8 cellular contexts compared by ENCODE assay signal in the genomic region with DNA sequence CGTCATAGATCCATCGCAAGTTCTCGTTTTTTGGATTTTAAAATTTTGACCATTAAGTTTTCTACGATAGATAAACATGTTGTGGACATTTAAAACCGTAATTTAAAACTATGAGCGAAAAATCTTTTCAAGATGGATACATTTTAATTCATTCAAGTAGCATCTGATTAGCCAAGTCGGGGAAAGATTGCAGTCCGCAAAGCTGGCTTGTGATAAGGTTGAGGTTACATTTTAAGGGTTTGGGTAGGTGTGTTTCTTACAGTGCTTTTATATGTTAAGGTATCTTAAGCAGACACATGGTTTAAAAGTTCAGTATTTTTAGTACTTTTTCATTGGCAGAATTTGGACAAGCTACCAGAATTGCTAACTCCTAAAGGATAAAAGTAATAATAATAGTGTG. TPM values are rescaled to one million over a fixed set of nuclear protein-coding genes. Genes with fewer than 3 reads are reported as not detected.
DNase-seq lines count a peak whose midpoint lies in the region; ATAC-seq, FAIRE-seq and TF ChIP-seq lines count a peak whose summit lies in the region.

No MANE protein-coding gene starts in this region.

- POLR2A ChIA-PET in GM12878 (lab: Charles Lee) = interaction anchor here (0.7 to 6.8 kb wide), 11 partner anchors 10 to 258 kb away, joined by 3 to 85 read pairs (median 4); a partner anchor contains a TSS

- no peak for TF ChIP-seq EP300 in GM12878 (IDR thresholded peaks at IDR 0.05; ENCODE audit: borderline replicate concordance in 1 of 2, control insufficient read depth in 1 of 2, low read depth in 2 of 2, low read length in 2 of 2)

- H3K4me3 ChIP-seq in heart right ventricle = peak overlapping the region; percentile 64 to 96 (median 86)
- peak overlapping the region; percentile 81 for H3K4me3 ChIP-seq in GM12878
- H3K4me3 ChIP-seq in lower lobe of right lung = peak overlapping the region; percentile 85
- H3K4me3 ChIP-seq in uterus = peak overlapping the region; percentile 93 to 94

- intact Hi-C loops in heart right ventricle (cut with DNase I) = loop anchor here in 8 of 10 donors (2.0 to 10.0 kb wide), 6 partner anchors 34 to 246 kb away; a partner anchor contains a TSS
- intact Hi-C loops in left cardiac atrium (cut with DNase I) = no loop called here
- intact Hi-C loops in GM12878 (cut with micrococcal nuclease; ENCODE audit: unreplicated experiment) = loop anchor here (5.0 kb wide), 1 partner anchor 204 kb away; no protein-coding TSS in a partner anchor
- intact Hi-C loops in lower lobe of right lung (cut with DNase I) = no loop called here
- intact Hi-C loops in uterus (cut with DNase I; ENCODE audit: low total_unique reads) = loop anchor here (5.0 kb wide), 1 partner anchor 34 kb away; a partner anchor contains a TSS

- no peak for ATAC-seq in heart right ventricle
- no peak for ATAC-seq in left cardiac atrium
- ATAC-seq in GM12878 = no peak
- no peak for ATAC-seq in lower lobe of right lung
- ATAC-seq in HG02610 (IDR thresholded peaks at IDR 0.05; ENCODE audit: unreplicated experiment) = no peak

- TF ChIP-seq RAD21 in GM12878 (IDR thresholded peaks at IDR 0.05; ENCODE audit: insufficient read depth, low read depth, low read length) = no peak

- CTCF ChIA-PET in GM12878 (lab: Yijun Ruan, JAX) = interaction anchor here (1.0 to 5.4 kb wide), 7 partner anchors 9 to 124 kb away, joined by 3 to 27 read pairs (median 5); a partner anchor contains a TSS

- peak overlapping the region; percentile 32 for H3K4me2 ChIP-seq in GM12878 (ENCODE audit: control insufficient read depth, insufficient read depth)

- DNase-seq in heart right ventricle (no peak), left cardiac atrium (no peak), GM12878 (ENCODE audit: low read depth, low spot score) (no peak), lower lobe of right lung (no peak), uterus (no peak), NCI-H1105 (lab: John Stamatoyannopoulos, UW) (no peak), cerebellar cortex (ENCODE audit: low spot score) (no peak)

- H3K9me3 ChIP-seq in heart right ventricle = no peaks in the 10 kb centered on the region
- no peaks in the 10 kb centered on the region for H3K9me3 ChIP-seq in GM12878 (replicated peaks; ENCODE audit: control insufficient read depth, insufficient read depth, low read length)
- no peaks in the 10 kb centered on the region for H3K9me3 ChIP-seq in lower lobe of right lung
- H3K9me3 ChIP-seq in uterus = no peaks in the 10 kb centered on the region

- in situ Hi-C loops in GM12878 (cut with MboI) = no loop called here

- SMC1A ChIA-PET in GM12878 (lab: Charles Lee; ENCODE audit: uncharacterized antibody, unreplicated experiment) = interaction anchor here (1.3 to 11.1 kb wide), 7 partner anchors 9 to 247 kb away, joined by 3 to 108 read pairs (median 12); a partner anchor contains a TSS

- peaks cover 0 to 21% (median 0%) of the 10 kb centered on the region in 9 donors for H3K36me3 ChIP-seq in heart right ventricle
- H3K36me3 ChIP-seq in GM12878 (ENCODE audit: control insufficient read depth in 2 of 2, insufficient read depth in 2 of 2, low read length in 1 of 2) = no peaks in the 10 kb centered on the region; a peak in 1 of 4 replicates
- no peaks in the 10 kb centered on the region for H3K36me3 ChIP-seq in lower lobe of right lung
- no peaks in the 10 kb centered on the region for H3K36me3 ChIP-seq in uterus

- 1 to 2% methylated on average over 8 of the region's 8 CpGs for WGBS in heart right ventricle, 2 donors
- 2% methylated on average over 8 of the region's 8 CpGs for WGBS in GM12878 (ENCODE audit: insufficient coverage, insufficient replicate concordance, low lambda C conversion rate, missing lambda C conversion rate)

- TF ChIP-seq CTCF in heart right ventricle (IDR thresholded peaks at IDR 0.05) (no peak), GM12878 (IDR thresholded peaks at IDR 0.05 in 2 of 3, conservative IDR thresholded peaks at IDR 0.05 in 1 of 3; ENCODE audit: control insufficient read depth in 2 of 3, extremely low read depth in 1 of 3, insufficient read depth in 1 of 3, low read depth in 3 of 3, low read length in 3 of 3) (no peak), lower lobe of right lung (IDR thresholded peaks at IDR 0.05) (no peak), uterus (IDR thresholded peaks at IDR 0.05) (no peak)

- no peak for FAIRE-seq in GM12878 (lab: Jason Lieb, UNC)

- H3K9ac ChIP-seq in GM12878 (ENCODE audit: control insufficient read depth, insufficient read depth, low read length) = peak overlapping the region; percentile 94

- no peaks in the 10 kb centered on the region for H4K20me1 ChIP-seq in GM12878 (ENCODE audit: control insufficient read depth, insufficient read depth)

- H3K79me2 ChIP-seq in GM12878 (ENCODE audit: control insufficient read depth, insufficient read depth, low read length) = peaks cover 95% of the 10 kb centered on the region

- H3K27ac ChIP-seq in heart right ventricle = peak overlapping the region in 9 of 10 donors; percentile 99 to 100 (median 99)
- H3K27ac ChIP-seq in GM12878 (ENCODE audit: control insufficient read depth, insufficient read depth) = peak overlapping the region; percentile 92
- H3K27ac ChIP-seq in lower lobe of right lung = peak overlapping the region; percentile 98
- peak overlapping the region; percentile 99 for H3K27ac ChIP-seq in uterus

- RAD21 ChIA-PET in GM12878 (lab: Charles Lee; ENCODE audit: unreplicated experiment) = interaction anchor here (1.3 to 5.1 kb wide), 4 partner anchors 33 to 201 kb away, joined by 4 to 52 read pairs (median 8); a partner anchor contains a TSS

- H2AFZ ChIP-seq in GM12878 (ENCODE audit: control insufficient read depth, low read depth, low read length) = no peak overlapping the region

- no TSS peak for BruUV-seq in GM12878 (replicated peaks; lab: Mats Ljungman, UMichigan)

- no peak for TF ChIP-seq POLR2A in GM12878 (IDR thresholded peaks at IDR 0.05; ENCODE audit: low read depth, low read length)
- TF ChIP-seq POLR2A in uterus (IDR thresholded peaks at IDR 0.05) = no peak

- H3K27me3 ChIP-seq in heart right ventricle (no peaks in the 10 kb centered on the region), GM12878 (replicated peaks in 1 of 2; ENCODE audit: control insufficient read depth in 2 of 2, insufficient read depth in 2 of 2, low read length in 1 of 2) (no peaks in the 10 kb centered on the region), lower lobe of right lung (ENCODE audit: low read depth) (no peaks in the 10 kb centered on the region), uterus (no peaks in the 10 kb centered on the region)

- peaks cover 0 to 66% (median 62%) of the 10 kb centered on the region in 9 donors for H3K4me1 ChIP-seq in heart right ventricle
- H3K4me1 ChIP-seq in GM12878 (ENCODE audit: control insufficient read depth, insufficient read depth, low read length) = no peaks in the 10 kb centered on the region
- H3K4me1 ChIP-seq in lower lobe of right lung = peaks cover 63% of the 10 kb centered on the region
- H3K4me1 ChIP-seq in uterus = peaks cover 0 to 20% of the 10 kb centered on the region in 2 donors

RNA-seq across cellular contexts. Expression of a gene that starts 1.2 kb away (rescaled TPM):
- total RNA-seq in heart right ventricle = 10 to 100 TPM; 44.4 to 70.1 (median 47.2) TPM
- polyA plus RNA-seq in heart right ventricle = 10 to 100 TPM; 47.8 to 50.4 TPM
- total RNA-seq in left cardiac atrium = 10 to 100 TPM; 42.1 to 57.4 TPM
- 152 and 161 TPM in 2 replicates for total RNA-seq in GM12878 (2013; cell fraction: nucleolus; rRNA removed)
- total RNA-seq in GM12878 (2014; rRNA removed) = 65.1 and 74.3 TPM in 2 replicates
- 80.8 and 83.8 TPM in 2 replicates for total RNA-seq in GM12878 (2014; rRNA removed; fragmentation: Illumina TruSeq; extraction: Trizol)
- total RNA-seq in GM12878 (2021) = 73.0 and 79.0 TPM in 2 replicates
- 48.7 TPM for polyA plus RNA-seq in GM12878 (2011; ENCODE audit: low read depth)
- polyA plus RNA-seq in GM12878 (2011; rRNA removed) = 38.7 and 52.9 TPM in 2 replicates
- polyA plus RNA-seq in GM12878 (2011; cell fraction: cytosol; rRNA removed) = 19.7 and 25.0 TPM in 2 replicates
- polyA plus RNA-seq in GM12878 (2011; cell fraction: nucleus; rRNA removed) = 25.7 and 27.7 TPM in 2 replicates
- polyA plus RNA-seq in GM12878 (2012) = 59.1 and 59.4 TPM in 2 replicates
- polyA plus RNA-seq in GM12878 (2014; fragmentation: Illumina TruSeq; extraction: Trizol) = 90.2 and 105 TPM in 2 replicates
- polyA plus RNA-seq in GM12878 (2014; fragmentation: Nextera tagmentation; extraction: Ambion mirVana) = 100 to 1,000 TPM; 102 to 132 TPM
- polyA plus RNA-seq in GM12878 (2014; rRNA removed) = 46.7 and 52.0 TPM in 2 replicates
- polyA plus RNA-seq in GM12878 (2016; fragmentation: Nextera tagmentation; extraction: Ambion mirVana) = 10 to 100 TPM; 82.3 to 95.7 TPM
- polyA minus RNA-seq in GM12878 (2011; rRNA and poly(A)+ RNA removed) = 51.0 and 64.1 TPM in 2 replicates
- polyA minus RNA-seq in GM12878 (2011; cell fraction: cytosol; rRNA and poly(A)+ RNA removed) = 21.7 and 23.9 TPM in 2 replicates
- polyA minus RNA-seq in GM12878 (2011; cell fraction: nucleus; rRNA and poly(A)+ RNA removed) = 34.9 and 60.9 TPM in 2 replicates
- 78.4 TPM for total RNA-seq in lower lobe of right lung
- total RNA-seq in uterus = 100 to 1,000 TPM in 2 of 4 donors, 10 to 100 TPM in 2; 33.3 to 139 (median 95.9) TPM

RNA-seq across cellular contexts. Expression of a gene that starts 33.3 kb away (rescaled TPM):
- total RNA-seq in heart right ventricle (1 to 10 TPM; 3.4 to 7.5 (median 5.8) TPM), left cardiac atrium (10 to 100 TPM; 10.3 to 12.2 TPM), GM12878 (2014; rRNA removed) (87.9 and 93.3 TPM in 2 replicates), GM12878 (2014; rRNA removed; fragmentation: Illumina TruSeq; extraction: Trizol) (116 and 119 TPM in 2 replicates), GM12878 (2021) (128 and 139 TPM in 2 replicates), lower lobe of right lung (42.4 TPM), uterus (10 to 100 TPM in 2 of 4 donors, 1 to 10 TPM in 2; 5.6 to 19.6 (median 11.2) TPM)
- polyA plus RNA-seq in heart right ventricle (10 to 100 TPM in 1 of 2 donors, 1 to 10 TPM in 1; 3.9 to 15.3 TPM), GM12878 (2011; rRNA removed) (227 and 257 TPM in 2 replicates), GM12878 (2014; fragmentation: Illumina TruSeq; extraction: Trizol) (98.9 and 134 TPM in 2 replicates), GM12878 (2014; fragmentation: Nextera tagmentation; extraction: Ambion mirVana) (100 to 1,000 TPM; 249 to 257 TPM), GM12878 (2014; rRNA removed) (93.4 and 105 TPM in 2 replicates), GM12878 (2016; fragmentation: Nextera tagmentation; extraction: Ambion mirVana) (100 to 1,000 TPM; 137 to 150 TPM)
- 37.0 and 39.7 TPM in 2 replicates for total RNA-seq in GM12878 (2013; cell fraction: nucleolus; rRNA removed)
- polyA plus RNA-seq in GM12878 (2011; ENCODE audit: low read depth) = 47.7 TPM
- 105 and 107 TPM in 2 replicates for polyA plus RNA-seq in GM12878 (2011; cell fraction: cytosol; rRNA removed)
- 68.8 and 81.2 TPM in 2 replicates for polyA plus RNA-seq in GM12878 (2011; cell fraction: nucleus; rRNA removed)
- polyA plus RNA-seq in GM12878 (2012) = 55.3 and 81.1 TPM in 2 replicates
- polyA minus RNA-seq in GM12878 (2011; rRNA and poly(A)+ RNA removed) = 113 and 140 TPM in 2 replicates
- 29.1 and 45.0 TPM in 2 replicates for polyA minus RNA-seq in GM12878 (2011; cell fraction: cytosol; rRNA and poly(A)+ RNA removed)
- 39.4 and 46.5 TPM in 2 replicates for polyA minus RNA-seq in GM12878 (2011; cell fraction: nucleus; rRNA and poly(A)+ RNA removed)

RNA-seq across cellular contexts. Expression of a gene that starts 35.5 kb away (rescaled TPM):
- 1,000 to 10,000 TPM in 1 of 10 donors, 100 to 1,000 TPM in 9; 720 to 1,111 (median 848) TPM for total RNA-seq in heart right ventricle
- polyA plus RNA-seq in heart right ventricle = 100 to 1,000 TPM; 144 to 208 TPM
- 100 to 1,000 TPM; 527 to 576 TPM for total RNA-seq in left cardiac atrium
- total RNA-seq in GM12878 (2013; cell fraction: nucleolus; rRNA removed) = 16.2 and 17.1 TPM in 2 replicates
- 39.8 and 40.5 TPM in 2 replicates for total RNA-seq in GM12878 (2014; rRNA removed)
- 34.4 and 37.8 TPM in 2 replicates for total RNA-seq in GM12878 (2014; rRNA removed; fragmentation: Illumina TruSeq; extraction: Trizol)
- 46.4 and 50.5 TPM in 2 replicates for total RNA-seq in GM12878 (2021)
- 21.0 TPM for polyA plus RNA-seq in GM12878 (2011; ENCODE audit: low read depth)
- 42.3 and 43.8 TPM in 2 replicates for polyA plus RNA-seq in GM12878 (2011; rRNA removed)
- polyA plus RNA-seq in GM12878 (2011; cell fraction: cytosol; rRNA removed) = 35.0 and 38.5 TPM in 2 replicates
- 15.0 and 18.2 TPM in 2 replicates for polyA plus RNA-seq in GM12878 (2011; cell fraction: nucleus; rRNA removed)
- 26.9 and 27.8 TPM in 2 replicates for polyA plus RNA-seq in GM12878 (2012)
- polyA plus RNA-seq in GM12878 (2014; fragmentation: Illumina TruSeq; extraction: Trizol) = 33.3 and 44.2 TPM in 2 replicates
- polyA plus RNA-seq in GM12878 (2014; fragmentation: Nextera tagmentation; extraction: Ambion mirVana) = 10 to 100 TPM; 12.1 to 20.9 TPM
- 36.2 and 37.7 TPM in 2 replicates for polyA plus RNA-seq in GM12878 (2014; rRNA removed)
- polyA plus RNA-seq in GM12878 (2016; fragmentation: Nextera tagmentation; extraction: Ambion mirVana) = 10 to 100 TPM; 48.6 to 55.8 TPM
- 37.2 and 48.3 TPM in 2 replicates for polyA minus RNA-seq in GM12878 (2011; rRNA and poly(A)+ RNA removed)
- polyA minus RNA-seq in GM12878 (2011; cell fraction: cytosol; rRNA and poly(A)+ RNA removed) = 14.0 and 19.4 TPM in 2 replicates
- 6.9 and 11.0 TPM in 2 replicates for polyA minus RNA-seq in GM12878 (2011; cell fraction: nucleus; rRNA and poly(A)+ RNA removed)
- 352 TPM for total RNA-seq in lower lobe of right lung
- 100 to 1,000 TPM in 3 of 4 donors, 10 to 100 TPM in 1; 34.1 to 305 (median 208) TPM for total RNA-seq in uterus

Comparison
In these comparisons a context has a peak if more than half of its experiments do, and no peak if none do; other contexts are left out.
1. intact Hi-C loops: an anchor here in heart right ventricle (2.0 to 10.0 kb wide), GM12878 (5.0 kb wide) and uterus (5.0 kb wide); none called in left cardiac atrium and lower lobe of right lung.